13 cellular contexts compared by ENCODE assay signal in the genomic region with DNA sequence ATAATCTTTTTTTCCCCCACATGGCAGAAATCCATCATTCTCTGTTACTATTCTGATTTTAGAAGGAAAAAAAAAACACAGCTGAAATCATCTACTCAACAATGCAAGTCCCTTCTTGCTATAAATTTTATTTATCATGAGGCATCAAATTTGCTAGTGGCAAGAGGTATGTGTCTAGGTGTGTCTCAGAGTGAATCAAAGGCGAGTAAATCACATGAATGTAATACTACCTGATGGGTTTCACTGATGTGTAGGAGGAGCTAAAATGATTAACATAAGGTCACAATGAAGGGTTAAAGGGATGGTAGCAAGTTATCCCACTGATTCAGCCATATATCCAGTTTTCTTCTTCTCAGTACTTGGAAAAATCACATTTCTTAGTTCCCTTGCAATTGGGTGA. TPM values are rescaled to one million over a fixed set of nuclear protein-coding genes. Genes with fewer than 3 reads are reported as not detected.
DNase-seq lines count a peak whose midpoint lies in the region; FAIRE-seq and TF ChIP-seq lines count a peak whose summit lies in the region.
"Had no signal": no experiment of that assay in that cellular context is flagged by ENCODE, and none has a peak within 500 bp of the region (broad histone marks: within the 10 kb centered on the region; RNA-seq: fewer than 3 reads in every experiment).

No MANE protein-coding gene starts in this region.

- no peak overlapping the region for H2BK120ac ChIP-seq in trophoblast cell (ENCODE audit: insufficient read depth, low read length, poor library complexity)

- H2AFZ ChIP-seq in OCI-LY7 (ENCODE audit: low read length) (peak overlapping the region; percentile 50; the same call in 1 of the 2 replicates), keratinocyte (ENCODE audit: control insufficient read depth, low read length) (peak overlapping the region; percentile 56), trophoblast cell (ENCODE audit: insufficient read depth, low read length, poor library complexity) (no peak overlapping the region)

- H3K4me2 ChIP-seq in DOHH2 (ENCODE audit: low read length), result peak overlapping the region; percentile 37
- H3K4me2 ChIP-seq in OCI-LY7 (ENCODE audit: low read length), result no peak overlapping the region
- peak overlapping the region; percentile 52 for H3K4me2 ChIP-seq in keratinocyte (ENCODE audit: control insufficient read depth, extremely low read depth, insufficient read depth, low read depth, low read length)
- no peak overlapping the region for H3K4me2 ChIP-seq in trophoblast cell (ENCODE audit: low read length)

- H3K4me1 ChIP-seq in DOHH2 (ENCODE audit: control insufficient read depth, low read length) (peaks cover 95% of the 10 kb centered on the region), OCI-LY7 (ENCODE audit: insufficient read depth, low read length, poor library complexity, severe bottlenecking) (peaks cover 36% of the 10 kb centered on the region), keratinocyte (ENCODE audit: control insufficient read depth, extremely low read depth, insufficient read depth, low read length) (peaks cover 25% of the 10 kb centered on the region), trophoblast cell (ENCODE audit: control insufficient read depth in 1 of 2, insufficient read depth in 2 of 2, low read length in 2 of 2) (no peaks in the 10 kb centered on the region)

- H3K27ac ChIP-seq in DOHH2 (ENCODE audit: low read depth, low read length) (peak overlapping the region; percentile 21), OCI-LY7 (ENCODE audit: low read depth, low read length, poor library complexity, severe bottlenecking) (no peak overlapping the region), keratinocyte (ENCODE audit: control insufficient read depth, insufficient read depth, low read length) (peak overlapping the region; percentile 67), trophoblast cell (ENCODE audit: low read depth, low read length) (no peak overlapping the region)

- H3K36me3 ChIP-seq in DOHH2 (ENCODE audit: control insufficient read depth, low read length) (no peaks in the 10 kb centered on the region), OCI-LY7 (ENCODE audit: insufficient read depth, low read length) (no peaks in the 10 kb centered on the region), bronchial epithelial cell (ENCODE audit: control insufficient read depth, insufficient read depth, low read length) (no peaks in the 10 kb centered on the region), keratinocyte (ENCODE audit: control insufficient read depth in 2 of 2, extremely low read depth in 1 of 2, insufficient read depth in 2 of 2, low read length in 2 of 2) (no peaks in the 10 kb centered on the region), trophoblast cell (ENCODE audit: control insufficient read depth in 1 of 2, insufficient read depth in 2 of 2, low read length in 2 of 2) (no peaks in the 10 kb centered on the region)

- H4K20me1 ChIP-seq in DOHH2 (ENCODE audit: control insufficient read depth, insufficient read depth, low read depth, low read length) (no peaks in the 10 kb centered on the region), OCI-LY7 (ENCODE audit: insufficient read depth, low read length) (no peaks in the 10 kb centered on the region), keratinocyte (ENCODE audit: control insufficient read depth, extremely low read depth, insufficient read depth, low read length) (no peaks in the 10 kb centered on the region)

- H4K91ac ChIP-seq in trophoblast cell (ENCODE audit: low read depth, low read length), result no peak overlapping the region

- no peak for TF ChIP-seq CTCF in DOHH2 (IDR thresholded peaks at IDR 0.05; ENCODE audit: low read depth, low read length, poor library complexity, severe bottlenecking)
- TF ChIP-seq CTCF in OCI-LY7 (conservative IDR thresholded peaks at IDR 0.05; ENCODE audit: low read length), result no peak
- no peak for TF ChIP-seq CTCF in bronchial epithelial cell (IDR thresholded peaks at IDR 0.05; ENCODE audit: insufficient read depth, low read length, severe bottlenecking)
- no peak for TF ChIP-seq CTCF in keratinocyte (optimal IDR thresholded peaks at IDR 0.05 in 1 of 3, IDR thresholded peaks at IDR 0.05 in 1 of 3, conservative IDR thresholded peaks at IDR 0.05 in 1 of 3; ENCODE audit: extremely low read depth in 1 of 3, insufficient read depth in 2 of 3, low read length in 3 of 3)

- no peak overlapping the region for H4K12ac ChIP-seq in trophoblast cell (ENCODE audit: low read depth, low read length)

- CTCF ChIA-PET in OCI-LY7 (lab: Charles Lee; ENCODE audit: unreplicated experiment), result no interaction called here

- no peaks in the 10 kb centered on the region for H3K27me3 ChIP-seq in DOHH2 (ENCODE audit: control insufficient read depth, low read length)
- no peaks in the 10 kb centered on the region for H3K27me3 ChIP-seq in bronchial epithelial cell (ENCODE audit: control insufficient read depth, insufficient read depth, low read length)
- no peaks in the 10 kb centered on the region for H3K27me3 ChIP-seq in keratinocyte (ENCODE audit: control insufficient read depth, extremely low read depth, insufficient read depth, low read length)
- H3K27me3 ChIP-seq in trophoblast cell (ENCODE audit: insufficient read depth, low read length), result no peaks in the 10 kb centered on the region

- FAIRE-seq in bronchial epithelial cell (lab: Jason Lieb, UNC), result no peak
- FAIRE-seq in keratinocyte (lab: Jason Lieb, UNC), result peak; percentile 70
- FAIRE-seq: GM12878 had no signal

- H3K79me2 ChIP-seq in DOHH2 (ENCODE audit: control insufficient read depth, low read length), result peaks cover 7% of the 10 kb centered on the region
- H3K79me2 ChIP-seq in OCI-LY7 (ENCODE audit: insufficient read depth, low read depth, low read length), result no peaks in the 10 kb centered on the region
- no peaks in the 10 kb centered on the region for H3K79me2 ChIP-seq in keratinocyte (ENCODE audit: control insufficient read depth, insufficient read depth, low read length)
- H3K79me2 ChIP-seq in trophoblast cell (ENCODE audit: control insufficient read depth, insufficient read depth, low read length, poor library complexity), result no peaks in the 10 kb centered on the region

- dilution Hi-C loops in keratinocyte (cut with MboI; ENCODE audit: extremely low pct_ligation_motif_present, low sequenced_read_pairs), result no loop called here

- no peak overlapping the region for H2BK5ac ChIP-seq in trophoblast cell (ENCODE audit: low read depth, low read length, poor library complexity)

- H4K8ac ChIP-seq in trophoblast cell (ENCODE audit: low read depth, low read length), result no peak overlapping the region

- H3K14ac ChIP-seq in trophoblast cell (ENCODE audit: low read length), result no peak overlapping the region

- H3F3A ChIP-seq in DOHH2 (ENCODE audit: control insufficient read depth, insufficient read depth), result 0 out of 2 replicates have a peak, but pooled peaks cover 6% of the 10 kb centered on the region

- no CpG with 5 or more reads among the region's 1 CpG for WGBS in trophoblast cell (ENCODE audit: extremely low coverage, insufficient coverage, insufficient read length)

- H3K9me1 ChIP-seq in keratinocyte (ENCODE audit: control insufficient read depth, extremely low read depth, insufficient read depth, low read length), result no peaks in the 10 kb centered on the region

- no peak overlapping the region for H2AK5ac ChIP-seq in trophoblast cell (ENCODE audit: low read length)

- no peaks in the 10 kb centered on the region for H3K79me1 ChIP-seq in trophoblast cell (ENCODE audit: low read length)

- H3K9me3 ChIP-seq in DOHH2 (ENCODE audit: control insufficient read depth, insufficient read depth, low read length) (no peaks in the 10 kb centered on the region), OCI-LY7 (ENCODE audit: low read length) (no peaks in the 10 kb centered on the region), keratinocyte (ENCODE audit: control insufficient read depth, low read depth, low read length) (no peaks in the 10 kb centered on the region), trophoblast cell (ENCODE audit: insufficient read depth, low read depth, low read length) (no peaks in the 10 kb centered on the region)

- no peak overlapping the region for H3K23ac ChIP-seq in trophoblast cell (ENCODE audit: low read length)

- no peaks in the 10 kb centered on the region for H3K9me2 ChIP-seq in DOHH2 (replicated peaks; ENCODE audit: control insufficient read depth, low read length)
- no peaks in the 10 kb centered on the region for H3K9me2 ChIP-seq in OCI-LY7 (ENCODE audit: insufficient read depth, low read length)

- intact Hi-C loops in OCI-LY7 (cut with micrococcal nuclease; ENCODE audit: unreplicated experiment), result no loop called here

- H2BK12ac ChIP-seq in trophoblast cell (ENCODE audit: low read length), result no peak overlapping the region

- H3K4me3 ChIP-seq in DOHH2 (ENCODE audit: low read length), result no peak overlapping the region
- H3K4me3 ChIP-seq in OCI-LY7 (ENCODE audit: low read depth, low read length, poor library complexity, severe bottlenecking), result no peak overlapping the region
- no peak overlapping the region for H3K4me3 ChIP-seq in bronchial epithelial cell (ENCODE audit: low read depth, low read length)
- H3K4me3 ChIP-seq in keratinocyte (ENCODE audit: control insufficient read depth in 2 of 3, extremely low read depth in 1 of 3, insufficient read depth in 2 of 3, low read depth in 1 of 3, low read length in 3 of 3), result no peak overlapping the region
- H3K4me3 ChIP-seq in trophoblast cell (ENCODE audit: low read depth, low read length), result no peak overlapping the region
- H3K4me3 ChIP-seq: GM12878 had no signal

- DNase-seq in OCI-LY7 (ENCODE audit: low spot score), result no peak
- peak; percentile 99 for DNase-seq in bronchial epithelial cell (ENCODE audit: low read depth)
- peak; percentile 81 for DNase-seq in keratinocyte (ENCODE audit: low read depth, low spot score)
- no peak for DNase-seq in trophoblast cell
- no peak for DNase-seq in NAMALWA (ENCODE audit: low spot score)
- DNase-seq in NCI-H1092 (lab: John Stamatoyannopoulos, UW), result no peak
- DNase-seq: Calu3; CD4-positive, alpha-beta T cell; DMS 273 treated with DMSO at 0.1 percent for 48 hours; GOT3; H9 had no signal

- H3K18ac ChIP-seq in trophoblast cell (ENCODE audit: low read length), result no peak overlapping the region

- H3K9ac ChIP-seq in keratinocyte (ENCODE audit: control insufficient read depth, extremely low read depth, insufficient read depth, low read length) (no peak overlapping the region), trophoblast cell (ENCODE audit: low read length) (no peak overlapping the region)

- H3K4ac ChIP-seq in trophoblast cell (ENCODE audit: low read depth, low read length), result no peak overlapping the region

- no TSS peak for BruUV-seq in OCI-LY7 (replicated peaks; lab: Mats Ljungman, UMichigan)

- POLR2A ChIA-PET in OCI-LY7 (lab: Charles Lee), result interaction anchor here (0.6 to 1.5 kb wide), 10 partner anchors 10 to 1909 kb away, joined by 3 to 5 read pairs (median 3); no protein-coding TSS in a partner anchor

RNA-seq across cellular contexts. Expression of a gene that starts 24.5 kb away (rescaled TPM):
- total RNA-seq in OCI-LY7 (2014; rRNA removed; shearing (Covaris generic)), result 108 and 110 TPM in 2 replicates
- 174 and 211 TPM in 2 replicates for total RNA-seq in OCI-LY7 (2022)
- 22.9 and 38.1 TPM in 2 replicates for total RNA-seq in bronchial epithelial cell
- polyA plus RNA-seq in keratinocyte, result 14.1 to 21.2 TPM (median 17.0 TPM) in 3 replicates
- polyA plus RNA-seq in keratinocyte (2011; ENCODE audit: low read depth), result 24.6 TPM
- polyA plus RNA-seq in keratinocyte (2011; cell fraction: cytosol; rRNA removed), result 11.1 and 18.0 TPM in 2 replicates
- polyA plus RNA-seq in keratinocyte (2011; cell fraction: nucleus; rRNA removed), result 18.2 and 22.7 TPM in 2 replicates
- 10.1 and 30.1 TPM in 2 replicates for polyA plus RNA-seq in keratinocyte (2012; ENCODE audit: low replicate concordance)
- 3.6 to 21.1 TPM (median 13.4 TPM) in 3 replicates for polyA minus RNA-seq in keratinocyte
- polyA minus RNA-seq in keratinocyte (2011; cell fraction: cytosol; rRNA and poly(A)+ RNA removed), result 21.7 TPM
- polyA minus RNA-seq in keratinocyte (2011; cell fraction: nucleus; rRNA and poly(A)+ RNA removed), result 16.0 and 24.6 TPM in 2 replicates
- polyA plus RNA-seq in trophoblast cell (2013), result 15.2 and 15.3 TPM in 2 replicates

Comparison
In these comparisons a context has a peak if more than half of its experiments do, and no peak if none do; other contexts are left out.
1. H3K27ac ChIP-seq: peak in DOHH2 (single experiment) and keratinocyte (single experiment); none in OCI-LY7 (single experiment) and trophoblast cell (single experiment).
2. H3K4me2 ChIP-seq: peak in DOHH2 (single experiment) and keratinocyte (single experiment); none in OCI-LY7 (single experiment) and trophoblast cell (single experiment).
3. DNase-seq: peak in bronchial epithelial cell (single experiment) and keratinocyte (single experiment); none in OCI-LY7 (single experiment), trophoblast cell (0 of 2), NAMALWA (single experiment) and NCI-H1092 (single experiment).